Comparison of ENCODE assay signal across 27 cellular contexts in the genomic region with DNA sequence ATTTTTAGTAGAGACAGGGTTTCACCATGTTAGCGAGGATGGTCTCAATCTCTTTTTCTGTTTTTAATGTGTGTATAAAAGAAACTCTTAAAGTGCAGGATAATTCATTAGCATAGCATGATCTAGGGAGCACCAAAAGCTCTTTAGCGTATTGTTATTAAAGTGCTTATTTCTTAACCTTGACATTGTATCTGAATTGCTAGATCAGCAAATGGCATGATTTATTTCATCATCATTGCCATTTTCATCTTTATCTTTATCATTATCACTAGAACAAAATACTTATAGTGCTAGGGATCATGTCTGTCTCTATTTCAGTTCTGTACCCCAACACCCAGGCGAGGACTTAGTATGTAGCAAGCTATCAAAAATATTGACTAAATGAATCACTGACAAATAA.
"Had no signal": no experiment of that assay in that cellular context is flagged by ENCODE, and none has a peak within 500 bp of the region (broad histone marks: within the 10 kb centered on the region; RNA-seq: fewer than 3 reads in every experiment).

No MANE protein-coding gene starts in this region.

- H3K4me1 ChIP-seq: colonic mucosa, esophagus squamous epithelium, foreskin keratinocyte, gastrocnemius medialis, gastroesophageal sphincter, heart left ventricle, heart right ventricle had no signal

- H3K27ac ChIP-seq: colonic mucosa, coronary artery, dorsolateral prefrontal cortex, epithelial cell of prostate, esophagus muscularis mucosa, esophagus squamous epithelium, foreskin keratinocyte, gastrocnemius medialis, gastroesophageal sphincter, heart left ventricle, heart right ventricle had no signal

- H3K9me3 ChIP-seq: colonic mucosa, esophagus squamous epithelium, gastrocnemius medialis, gastroesophageal sphincter had no signal

- H3K4me3 ChIP-seq: colonic mucosa, coronary artery, dorsolateral prefrontal cortex, esophagus muscularis mucosa, esophagus squamous epithelium, gastrocnemius medialis, gastroesophageal sphincter, heart left ventricle, heart right ventricle had no signal

- ATAC-seq: effector memory CD8-positive, alpha-beta T cell; esophagus mucosa; foreskin keratinocyte; gastrocnemius medialis; gastroesophageal sphincter; heart left ventricle; heart right ventricle had no signal

- H3K36me3 ChIP-seq: colonic mucosa, esophagus muscularis mucosa, esophagus squamous epithelium, gastrocnemius medialis, gastroesophageal sphincter, heart left ventricle, heart right ventricle had no signal

- H3K27me3 ChIP-seq: colonic mucosa, dorsolateral prefrontal cortex, esophagus muscularis mucosa, esophagus squamous epithelium, foreskin keratinocyte, gastrocnemius medialis, gastroesophageal sphincter, heart left ventricle, heart right ventricle had no signal

- FAIRE-seq: colon, endometrium, endothelial cell of umbilical vein, frontal cortex had no signal

- DNase-seq: colonic mucosa; cortex of kidney; dermis blood vessel endothelial cell; dorsolateral prefrontal cortex; effector CD4-positive, alpha-beta T cell; effector CD8-positive, alpha-beta T cell; effector memory CD8-positive, alpha-beta T cell; endodermal cell; erythroblast; esophagus squamous epithelium; foreskin fibroblast; foreskin keratinocyte; foreskin melanocyte; gastrocnemius medialis; glutamatergic neuron; head of caudate nucleus; heart right ventricle had no signal
